ENCODE assay signal across 16 cellular contexts in genomic region chr12:57223191-57224165, GRCh38. TPM values are rescaled to one million over a fixed set of nuclear protein-coding genes. Genes with fewer than 3 reads are reported as not detected.
DNase-seq lines count a peak whose midpoint lies in the region; ATAC-seq and TF ChIP-seq lines count a peak whose summit lies in the region.
"Had no signal": no experiment of that assay in that cellular context is flagged by ENCODE, and none has a peak within 500 bp of the region (broad histone marks: within the 10 kb centered on the region; RNA-seq: fewer than 3 reads in every experiment).

No MANE protein-coding gene starts in this region.

- no peak overlapping the region for H3K4me3 ChIP-seq in aorta (ENCODE audit: low read length in 2 of 2)
- H3K4me3 ChIP-seq: ascending aorta, lung, vagina had no signal

- H3K36me3 Mint-ChIP-seq in activated T-cell treated with anti-CD3 and anti-CD28 coated beads, Interleukin-2, amount 50 U/mL, for 24 hours (ENCODE audit: low read depth) = no peaks in the 10 kb centered on the region
- no peaks in the 10 kb centered on the region for H3K36me3 Mint-ChIP-seq in activated B cell treated with CpG ODN at 0.5 μM for 24 hours (ENCODE audit: low read depth)
- H3K36me3 Mint-ChIP-seq in immature natural killer cell = no peaks in the 10 kb centered on the region
- H3K36me3 Mint-ChIP-seq in stimulated activated memory B cell treated with anti-CD40 and anti-IgM and Interleukin-4, amounts not matched to agents 10 μg/mL and 1 μg/mL and 100 μg/mL, for 72 hours = no peaks in the 10 kb centered on the region
- H3K36me3 Mint-ChIP-seq in WTC11 = no peaks in the 10 kb centered on the region
- H3K36me3 Mint-ChIP-seq: T-cell had no signal

- intact Hi-C loops in activated B cell treated with CpG ODN at 0.5 μM for 24 hours (cut with micrococcal nuclease) (loop anchor here (10.0 kb wide), 1 partner anchor 401 kb away; no protein-coding TSS in a partner anchor), aorta (cut with DNase I) (no loop called here)

- H3K27me3 ChIP-seq in aorta (ENCODE audit: control insufficient read depth in 1 of 2, insufficient read depth in 2 of 2, low read length in 1 of 2) = no peaks in the 10 kb centered on the region

- ATAC-seq in activated B cell treated with CpG ODN at 0.5 μM for 24 hours (ENCODE audit: low read depth) = peak; percentile 10
- ATAC-seq in stimulated activated memory B cell treated with anti-CD40 and anti-IgM and Interleukin-4, amounts not matched to agents 10 μg/mL and 1 μg/mL and 100 μg/mL, for 72 hours = peak; percentile 3
- no peak for ATAC-seq in WTC11
- ATAC-seq in aorta (ENCODE audit: low FRiP score) = no peak

- H3K4me1 ChIP-seq in aorta (ENCODE audit: control insufficient read depth in 1 of 2, insufficient read depth in 2 of 2, low read length in 2 of 2) = no peaks in the 10 kb centered on the region

- TF ChIP-seq CTCF in activated B cell treated with CpG ODN at 0.5 μM for 24 hours (IDR thresholded peaks at IDR 0.05) = no peak
- TF ChIP-seq CTCF in WTC11 (IDR thresholded peaks at IDR 0.05) = no peak

- POLR2A ChIA-PET in activated B cell treated with CpG ODN at 0.5 μM for 24 hours (lab: Charles Lee) (interaction anchor here (10.6 kb wide), 1 partner anchor 16 kb away, joined by 268 read pairs; a partner anchor contains a TSS), WTC11 (lab: Charles Lee) (interaction anchor here (1.5 to 7.6 kb wide), 2 partner anchors 10 to 16 kb away, joined by 8 to 97 read pairs; a partner anchor contains a TSS)

- peaks cover 52% of the 10 kb centered on the region for H3K4me1 Mint-ChIP-seq in activated T-cell treated with anti-CD3 and anti-CD28 coated beads, Interleukin-2, amount 50 U/mL, for 24 hours (ENCODE audit: low read depth)
- H3K4me1 Mint-ChIP-seq in activated B cell treated with CpG ODN at 0.5 μM for 24 hours (peaks cover 69% of the 10 kb centered on the region), immature natural killer cell (peaks cover 53 to 59% of the 10 kb centered on the region in 2 donors), WTC11 (peaks cover 59% of the 10 kb centered on the region)
- peaks cover 76% of the 10 kb centered on the region for H3K4me1 Mint-ChIP-seq in stimulated activated memory B cell treated with anti-CD40 and anti-IgM and Interleukin-4, amounts not matched to agents 10 μg/mL and 1 μg/mL and 100 μg/mL, for 72 hours

- peaks cover 86% of the 10 kb centered on the region for H3K27me3 Mint-ChIP-seq in activated T-cell treated with anti-CD3 and anti-CD28 coated beads, Interleukin-2, amount 50 U/mL, for 24 hours
- H3K27me3 Mint-ChIP-seq in activated B cell treated with CpG ODN at 0.5 μM for 24 hours = peaks cover 46% of the 10 kb centered on the region
- peaks cover 39 to 50% (median 50%) of the 10 kb centered on the region in 3 donors for H3K27me3 Mint-ChIP-seq in immature natural killer cell (ENCODE audit: low read depth in 3 of 3)
- peaks cover 73% of the 10 kb centered on the region for H3K27me3 Mint-ChIP-seq in stimulated activated memory B cell treated with anti-CD40 and anti-IgM and Interleukin-4, amounts not matched to agents 10 μg/mL and 1 μg/mL and 100 μg/mL, for 72 hours
- H3K27me3 Mint-ChIP-seq in WTC11 (ENCODE audit: low read depth) = peaks cover 93% of the 10 kb centered on the region

- no peak overlapping the region for H3K27ac Mint-ChIP-seq in activated T-cell treated with anti-CD3 and anti-CD28 coated beads, Interleukin-2, amount 50 U/mL, for 24 hours
- H3K27ac Mint-ChIP-seq in activated B cell treated with CpG ODN at 0.5 μM for 24 hours (peak overlapping the region; percentile 54), immature natural killer cell (peak overlapping the region; percentile 12 to 93 (median 76)), WTC11 (no peak overlapping the region)
- no peak overlapping the region for H3K27ac Mint-ChIP-seq in stimulated activated memory B cell treated with anti-CD40 and anti-IgM and Interleukin-4, amounts not matched to agents 10 μg/mL and 1 μg/mL and 100 μg/mL, for 72 hours

- H3K9me3 ChIP-seq in aorta (ENCODE audit: control insufficient read depth, low read length) = no peaks in the 10 kb centered on the region
- H3K9me3 ChIP-seq: ascending aorta, vagina had no signal

- H3K36me3 ChIP-seq in aorta (ENCODE audit: control insufficient read depth in 1 of 2, insufficient read depth in 2 of 2, low read length in 1 of 2) = no peaks in the 10 kb centered on the region
- H3K36me3 ChIP-seq: ascending aorta, vagina, WERI-Rb-1 had no signal

- H3K4me3 Mint-ChIP-seq in activated T-cell treated with anti-CD3 and anti-CD28 coated beads, Interleukin-2, amount 50 U/mL, for 24 hours = no peak overlapping the region
- no peak overlapping the region for H3K4me3 Mint-ChIP-seq in activated B cell treated with CpG ODN at 0.5 μM for 24 hours
- H3K4me3 Mint-ChIP-seq in immature natural killer cell = peak overlapping the region; percentile 54 to 75 (median 71)
- H3K4me3 Mint-ChIP-seq in stimulated activated memory B cell treated with anti-CD40 and anti-IgM and Interleukin-4, amounts not matched to agents 10 μg/mL and 1 μg/mL and 100 μg/mL, for 72 hours = no peak overlapping the region
- H3K4me3 Mint-ChIP-seq in WTC11 = no peak overlapping the region

- 82% methylated on average over 22 of the region's 22 CpGs for WGBS in aorta, 2 donors

- no peak overlapping the region for H3K27ac ChIP-seq in aorta (ENCODE audit: low read depth in 1 of 2, low read length in 2 of 2)
- H3K27ac ChIP-seq: ascending aorta, vagina had no signal

- no peaks in the 10 kb centered on the region for H3K9me3 Mint-ChIP-seq in activated T-cell treated with anti-CD3 and anti-CD28 coated beads, Interleukin-2, amount 50 U/mL, for 24 hours
- H3K9me3 Mint-ChIP-seq in activated B cell treated with CpG ODN at 0.5 μM for 24 hours (no peaks in the 10 kb centered on the region), immature natural killer cell (no peaks in the 10 kb centered on the region), WTC11 (no peaks in the 10 kb centered on the region)
- no peaks in the 10 kb centered on the region for H3K9me3 Mint-ChIP-seq in stimulated activated memory B cell treated with anti-CD40 and anti-IgM and Interleukin-4, amounts not matched to agents 10 μg/mL and 1 μg/mL and 100 μg/mL, for 72 hours
- H3K9me3 Mint-ChIP-seq: T-cell had no signal

- CTCF ChIA-PET in activated B cell treated with CpG ODN at 0.5 μM for 24 hours (lab: Charles Lee) = interaction anchor here (1.0 to 7.2 kb wide), 3 partner anchors 9 to 16 kb away, joined by 3 to 113 read pairs (median 14); a partner anchor contains a TSS
- CTCF ChIA-PET in WTC11 (lab: Charles Lee) = interaction anchor here (0.6 to 10.4 kb wide), 11 partner anchors 9 to 237 kb away, joined by 3 to 660 read pairs (median 9); partner anchors contain the start of genes GLI1, INHBE, NEMP1 and NXPH4

- DNase-seq in activated T-cell treated with anti-CD3 and anti-CD28 coated beads, Interleukin-2, amount 50 U/mL, for 48 hours = peak; percentile 46 to 55
- no peak for DNase-seq in activated T-cell treated with anti-CD3 and anti-CD28 coated beads, Interleukin-2, amount 50 U/mL, for 24 hours
- no peak for DNase-seq in activated B cell treated with CpG ODN at 0.5 μM for 24 hours
- peak; percentile 92 to 93 (median 93) for DNase-seq in immature natural killer cell
- DNase-seq in WTC11 (ENCODE audit: low spot score) = no peak
- DNase-seq in aorta = no peak
- DNase-seq in activated naive CD4-positive, alpha-beta T cell (lab: John Stamatoyannopoulos, UW) = no peak
- DNase-seq: COR-L47, NCI-H1436, WERI-Rb-1 had no signal

TF ChIP-seq in WTC11, 78 proteins besides CTCF, POLR2A, EP300 and RAD21 (continues in another document):
- TF ChIP-seq ETV6 (CRISPR knock-in tag; IDR thresholded peaks at IDR 0.05) (no peak), ARID4B (CRISPR knock-in tag; IDR thresholded peaks at IDR 0.05; ENCODE audit: borderline replicate concordance) (no peak)

RNA-seq across cellular contexts. Expression of gene SHMT2, which starts 6.0 kb away (rescaled TPM):
- total RNA-seq in activated B cell treated with CpG ODN at 0.5 μM for 24 hours (268 and 270 TPM in 2 replicates), WTC11 (2021) (262 to 297 TPM (median 265 TPM) in 3 replicates), aorta (10 to 100 TPM; 50.3 to 59.1 TPM)
- polyA plus RNA-seq in immature natural killer cell (10 to 100 TPM; 43.1 to 50.8 (median 49.3) TPM), aorta (10 to 100 TPM; 34.3 to 53.4 TPM)

RNA-seq across cellular contexts. Expression of gene NXPH4, which starts 6.9 kb away (rescaled TPM):
- total RNA-seq in activated B cell treated with CpG ODN at 0.5 μM for 24 hours (3.4 and 3.5 TPM in 2 replicates), WTC11 (2021) (3.7 to 4.9 TPM (median 4.4 TPM) in 3 replicates), aorta (1 to 10 TPM in 1 of 2 donors, under 1 TPM in 1; 0.55 to 1.2 TPM)
- polyA plus RNA-seq in immature natural killer cell (not detected), aorta (under 1 TPM; 0.31 to 0.38 TPM)
- total RNA-seq: ascending aorta, epithelial cell of proximal tubule had no signal

RNA-seq across cellular contexts. Expression of gene STAC3, which starts 27.5 kb away (rescaled TPM):
- total RNA-seq in activated B cell treated with CpG ODN at 0.5 μM for 24 hours = 4.6 and 5.5 TPM in 2 replicates
- polyA plus RNA-seq in immature natural killer cell = not detected
- total RNA-seq in WTC11 (2021) = 3.2 to 3.4 TPM (median 3.3 TPM) in 3 replicates
- 1 to 10 TPM; 3.2 to 5.8 TPM for total RNA-seq in aorta
- 1 to 10 TPM in 1 of 2 donors, under 1 TPM in 1; 0.82 to 5.0 TPM for polyA plus RNA-seq in aorta
- total RNA-seq: ascending aorta, epithelial cell of proximal tubule had no signal

Comparison
In these comparisons a context has a peak if more than half of its experiments do, and no peak if none do; other contexts are left out.
1. DNase-seq: peak in activated T-cell treated with anti-CD3 and anti-CD28 coated beads, Interleukin-2, amount 50 U/mL, for 48 hours (2 of 2) and immature natural killer cell (3 of 3); none in activated T-cell treated with anti-CD3 and anti-CD28 coated beads, Interleukin-2, amount 50 U/mL, for 24 hours (single experiment), activated B cell treated with CpG ODN at 0.5 μM for 24 hours (single experiment), WTC11 (single experiment), aorta (0 of 2) and activated naive CD4-positive, alpha-beta T cell (0 of 4).
2. H3K27ac Mint-ChIP-seq: peak in activated B cell treated with CpG ODN at 0.5 μM for 24 hours (single experiment) and immature natural killer cell (6 of 6); none in activated T-cell treated with anti-CD3 and anti-CD28 coated beads, Interleukin-2, amount 50 U/mL, for 24 hours (single experiment), stimulated activated memory B cell treated with anti-CD40 and anti-IgM and Interleukin-4, amounts not matched to agents 10 μg/mL and 1 μg/mL and 100 μg/mL, for 72 hours (single experiment) and WTC11 (single experiment).
3. H3K4me3 Mint-ChIP-seq: peak in immature natural killer cell (5 of 5); none in activated T-cell treated with anti-CD3 and anti-CD28 coated beads, Interleukin-2, amount 50 U/mL, for 24 hours (single experiment), activated B cell treated with CpG ODN at 0.5 μM for 24 hours (single experiment), stimulated activated memory B cell treated with anti-CD40 and anti-IgM and Interleukin-4, amounts not matched to agents 10 μg/mL and 1 μg/mL and 100 μg/mL, for 72 hours (single experiment) and WTC11 (single experiment).
4. ATAC-seq: peak in activated B cell treated with CpG ODN at 0.5 μM for 24 hours (single experiment) and stimulated activated memory B cell treated with anti-CD40 and anti-IgM and Interleukin-4, amounts not matched to agents 10 μg/mL and 1 μg/mL and 100 μg/mL, for 72 hours (single experiment); none in WTC11 (single experiment) and aorta (single experiment).